In the genomic region with DNA sequence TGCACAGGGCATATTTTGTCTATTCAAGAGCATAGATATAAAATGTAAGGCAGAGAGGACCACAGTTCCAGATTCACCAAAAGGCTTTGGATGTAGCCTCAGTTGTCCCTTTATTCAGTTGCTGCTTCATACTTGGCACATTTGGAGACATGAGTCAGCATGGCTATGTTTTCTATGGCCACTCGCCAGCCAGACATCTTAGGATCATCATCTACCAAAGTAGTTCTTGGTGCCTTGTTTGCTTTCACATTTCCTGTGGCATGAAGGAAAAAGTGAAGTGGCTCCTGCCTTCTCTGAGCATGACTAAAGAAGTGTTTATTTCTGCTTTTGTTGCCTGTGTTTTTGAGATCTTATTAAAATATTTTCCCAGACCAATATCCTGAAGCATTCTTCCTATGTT, we compare ENCODE assay signal across 14 cellular contexts. TPM values are rescaled to one million over a fixed set of nuclear protein-coding genes. Genes with fewer than 3 reads are reported as not detected.
DNase-seq lines count a peak whose midpoint lies in the region; ATAC-seq, FAIRE-seq and TF ChIP-seq lines count a peak whose summit lies in the region.
"Had no signal": no experiment of that assay in that cellular context is flagged by ENCODE, and none has a peak within 500 bp of the region (broad histone marks: within the 10 kb centered on the region; RNA-seq: fewer than 3 reads in every experiment).

No MANE protein-coding gene starts in this region.

- peak; percentile 23 for FAIRE-seq in bronchial epithelial cell (lab: Jason Lieb, UNC)
- FAIRE-seq: GM12878 had no signal

- H3K27me3 ChIP-seq in BJ (ENCODE audit: control insufficient read depth, insufficient read depth, low read length) (no peaks in the 10 kb centered on the region; the same call in 1 of the 2 replicates), bronchial epithelial cell (ENCODE audit: control insufficient read depth, insufficient read depth, low read length) (no peaks in the 10 kb centered on the region), mesenchymal stem cell (ENCODE audit: control insufficient read depth in 1 of 2, insufficient read depth in 1 of 2, low read length in 2 of 2) (peaks cover 0 to 13% of the 10 kb centered on the region in 2 experiments)

- H3K9me3 Mint-ChIP-seq in stimulated activated naive CD8-positive, alpha-beta T cell treated with anti-CD3 and anti-CD28 coated beads, Interleukin-15, amount 100 ng/mL, for 72 hours = peaks cover 14 to 20% of the 10 kb centered on the region in 2 donors

- no peak overlapping the region for H3K18ac ChIP-seq in mesenchymal stem cell (ENCODE audit: low read depth in 1 of 2, low read length in 2 of 2)

- CTCF ChIA-PET in BJ (lab: Yijun Ruan, JAX) = no interaction called here

- no peak overlapping the region for H2BK120ac ChIP-seq in mesenchymal stem cell (ENCODE audit: low read depth, low read length)

- H3K9me3 ChIP-seq in mesenchymal stem cell (ENCODE audit: control insufficient read depth, low read length) = peaks cover 25% of the 10 kb centered on the region

- DNase-seq in BJ (ENCODE audit: low read depth) (peak; percentile 66), NCI-H2029 treated with DMSO at 0.1 percent for 48 hours (lab: John Stamatoyannopoulos, UW) (peak; percentile 19), bronchial epithelial cell (ENCODE audit: low read depth) (peak; percentile 91), mesenchymal stem cell (peak; percentile 87), NCI-H1436 (lab: John Stamatoyannopoulos, UW) (no peak), anterior cingulate cortex (lab: John Stamatoyannopoulos, UW) (no peak)
- DNase-seq in stimulated activated naive CD8-positive, alpha-beta T cell treated with anti-CD3 and anti-CD28 coated beads, Interleukin-15, Interleukin-2, amounts not matched to agents 100 U/mL and 50 U/mL, for 24 hours = no peak
- DNase-seq in stimulated activated naive CD8-positive, alpha-beta T cell treated with anti-CD3 and anti-CD28 coated beads, Interleukin-15, amount 100 ng/mL, for 72 hours = no peak
- DNase-seq: activated CD4-positive, CD25-positive, alpha-beta regulatory T cell; CD8-positive, alpha-beta T cell; NCI-H187; occipital lobe had no signal

- H3K36me3 ChIP-seq in BJ (ENCODE audit: control insufficient read depth, insufficient read depth, low read length) (no peaks in the 10 kb centered on the region), bronchial epithelial cell (ENCODE audit: control insufficient read depth, insufficient read depth, low read length) (no peaks in the 10 kb centered on the region), mesenchymal stem cell (ENCODE audit: control insufficient read depth in 1 of 2, insufficient read depth in 2 of 2, low read depth in 1 of 2, low read length in 2 of 2) (no peaks in the 10 kb centered on the region)

- H3K4me1 Mint-ChIP-seq in stimulated activated naive CD8-positive, alpha-beta T cell treated with anti-CD3 and anti-CD28 coated beads, Interleukin-15, amount 100 ng/mL, for 72 hours = no peaks in the 10 kb centered on the region

- H3K4me3 ChIP-seq in BJ (ENCODE audit: low read depth, low read length) = no peak overlapping the region
- no peak overlapping the region for H3K4me3 ChIP-seq in bronchial epithelial cell (ENCODE audit: low read depth, low read length)
- H3K4me3 ChIP-seq in mesenchymal stem cell (ENCODE audit: insufficient read depth in 1 of 2, low read depth in 1 of 2, low read length in 2 of 2) = no peak overlapping the region
- H3K4me3 ChIP-seq: GM12878 had no signal

- H2BK12ac ChIP-seq in mesenchymal stem cell (ENCODE audit: low read length in 2 of 2) = no peak overlapping the region

- TF ChIP-seq CTCF in BJ (IDR thresholded peaks at IDR 0.05; ENCODE audit: insufficient read depth, low read depth, low read length) (no peak), bronchial epithelial cell (IDR thresholded peaks at IDR 0.05; ENCODE audit: insufficient read depth, low read length, severe bottlenecking) (no peak)

- POLR2A ChIA-PET in BJ (lab: Charles Lee) = no interaction called here

- no peak overlapping the region for H3K27ac Mint-ChIP-seq in stimulated activated naive CD8-positive, alpha-beta T cell treated with anti-CD3 and anti-CD28 coated beads, Interleukin-15, amount 100 ng/mL, for 72 hours
- H3K27ac Mint-ChIP-seq: CD8-positive, alpha-beta T cell had no signal

- H2BK5ac ChIP-seq in mesenchymal stem cell (ENCODE audit: low read depth, low read length, poor library complexity, severe bottlenecking) = no peak overlapping the region

- no peak overlapping the region for H3K23ac ChIP-seq in mesenchymal stem cell (ENCODE audit: low read length in 2 of 2)

- H3K4ac ChIP-seq in mesenchymal stem cell (ENCODE audit: low read depth in 1 of 2, low read length in 2 of 2) = no peak overlapping the region

- no peak overlapping the region for H3K14ac ChIP-seq in mesenchymal stem cell (ENCODE audit: low read length in 2 of 2)

- peaks cover 3% of the 10 kb centered on the region for H3K79me1 ChIP-seq in mesenchymal stem cell (replicated peaks; ENCODE audit: low read length, poor library complexity, severe bottlenecking)

- no peak overlapping the region for H3K9ac ChIP-seq in mesenchymal stem cell (ENCODE audit: low read length)

- H3K4me2 ChIP-seq in mesenchymal stem cell (ENCODE audit: low read length, poor library complexity, severe bottlenecking) = no peak overlapping the region

- no peak overlapping the region for H3K4me3 Mint-ChIP-seq in stimulated activated naive CD8-positive, alpha-beta T cell treated with anti-CD3 and anti-CD28 coated beads, Interleukin-15, amount 100 ng/mL, for 72 hours
- H3K4me3 Mint-ChIP-seq: CD8-positive, alpha-beta T cell had no signal

- H2AFZ ChIP-seq in mesenchymal stem cell (ENCODE audit: low read depth, low read length) = no peak overlapping the region

- H4K8ac ChIP-seq in mesenchymal stem cell (ENCODE audit: low read length) = no peak overlapping the region

- no peak overlapping the region for H4K91ac ChIP-seq in mesenchymal stem cell (ENCODE audit: low read length)

- no peak overlapping the region for H3K27ac ChIP-seq in mesenchymal stem cell (ENCODE audit: low read length, poor library complexity, severe bottlenecking)

- H2BK15ac ChIP-seq in mesenchymal stem cell (ENCODE audit: low read depth, poor library complexity, severe bottlenecking) = no peak overlapping the region

- H3K27me3 Mint-ChIP-seq in stimulated activated naive CD8-positive, alpha-beta T cell treated with anti-CD3 and anti-CD28 coated beads, Interleukin-15, amount 100 ng/mL, for 72 hours = peaks cover 39% of the 10 kb centered on the region

- ATAC-seq in stimulated activated naive CD8-positive, alpha-beta T cell treated with anti-CD3 and anti-CD28 coated beads, Interleukin-15, Interleukin-2, amounts not matched to agents 100 U/mL and 50 U/mL, for 24 hours = no peak
- no peak for ATAC-seq in stimulated activated naive CD8-positive, alpha-beta T cell treated with anti-CD3 and anti-CD28 coated beads, Interleukin-15, amount 100 ng/mL, for 72 hours
- ATAC-seq: CD8-positive, alpha-beta T cell; GM12878; left lobe of liver had no signal

- H2AK5ac ChIP-seq in mesenchymal stem cell (ENCODE audit: low read length, severe bottlenecking) = no peak overlapping the region

- WGBS in mesenchymal stem cell = 40% methylated on average over 1 of the region's 1 CpG

- H3K4me1 ChIP-seq in mesenchymal stem cell (ENCODE audit: control insufficient read depth, insufficient read depth, low read depth, low read length) = no peaks in the 10 kb centered on the region

RNA-seq across cellular contexts. Expression of a gene that starts 7.2 kb away (rescaled TPM):
- polyA plus RNA-seq in BJ (2011; rRNA removed) = 1.4 and 2.5 TPM in 2 replicates
- polyA minus RNA-seq in BJ (2011; rRNA and poly(A)+ RNA removed) = 0.76 and 1.2 TPM in 2 replicates
- total RNA-seq in bronchial epithelial cell = not detected in 2 replicates
- 2.4 TPM for polyA plus RNA-seq in mesenchymal stem cell (2013, experiment 1 of 2)
- polyA plus RNA-seq in mesenchymal stem cell (2013, experiment 2 of 2) = 2.3 TPM
- total RNA-seq: CD8-positive, alpha-beta T cell had no signal

Comparison
In these comparisons a context has a peak if more than half of its experiments do, and no peak if none do; other contexts are left out.
1. DNase-seq: peak in BJ (single experiment), NCI-H2029 treated with DMSO at 0.1 percent for 48 hours (single experiment), bronchial epithelial cell (single experiment) and mesenchymal stem cell (single experiment); none in NCI-H1436 (single experiment), anterior cingulate cortex (0 of 58), stimulated activated naive CD8-positive, alpha-beta T cell treated with anti-CD3 and anti-CD28 coated beads, Interleukin-15, Interleukin-2, amounts not matched to agents 100 U/mL and 50 U/mL, for 24 hours (single experiment) and stimulated activated naive CD8-positive, alpha-beta T cell treated with anti-CD3 and anti-CD28 coated beads, Interleukin-15, amount 100 ng/mL, for 72 hours (0 of 2).